Comparison of ENCODE assay signal across 16 cellular contexts in the genomic region with DNA sequence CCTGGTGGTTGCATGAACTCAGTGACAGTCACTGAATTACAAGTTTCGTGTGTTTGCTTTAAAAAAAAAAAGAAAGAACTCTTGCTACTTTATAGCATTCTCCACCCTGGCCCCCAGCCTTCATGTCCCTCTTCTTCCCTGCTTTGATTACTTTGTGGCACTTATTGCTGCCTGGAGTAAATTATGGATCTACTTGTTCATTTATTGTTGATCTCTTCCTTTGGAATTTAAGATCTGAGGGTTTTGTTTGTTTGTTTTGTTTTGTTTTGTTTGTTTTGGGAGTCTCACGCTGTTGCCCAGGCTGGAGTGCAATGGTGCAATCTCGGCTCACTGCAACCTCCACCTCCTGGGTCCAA.
DNase-seq lines count a peak whose midpoint lies in the region; ATAC-seq, FAIRE-seq and TF ChIP-seq lines count a peak whose summit lies in the region.
"Had no signal": no experiment of that assay in that cellular context is flagged by ENCODE, and none has a peak within 500 bp of the region (broad histone marks: within the 10 kb centered on the region; RNA-seq: fewer than 3 reads in every experiment).

No MANE protein-coding gene starts in this region.

- FAIRE-seq in D721Med (lab: Jason Lieb, UNC): no peak
- FAIRE-seq: urothelium cell line had no signal

- H3K9me2 ChIP-seq in SU-DHL-6 (replicated peaks; ENCODE audit: insufficient read depth, low read length): no peaks in the 10 kb centered on the region

- DNase-seq in lower lobe of right lung (no peak), LoVo (ENCODE audit: low spot score) (no peak), D721Med (ENCODE audit: insufficient read length, low spot score) (no peak)
- DNase-seq in activated effector memory CD4-positive, alpha-beta T cell treated with anti-CD3 and anti-CD28 coated beads, Interleukin-2, amount 50 U/mL, for 16 hours: no peak
- DNase-seq: activated CD8-positive, alpha-beta T cell treated with anti-CD3 and anti-CD28 coated beads, Interleukin-2, amount 10 ng/mL, durations not matched to agents 7 days and 5 days; CD8-positive, alpha-beta T cell; cerebellar nuclear complex; DND-41; effector memory CD8-positive, alpha-beta T cell; NCI-H1930; NCI-H446 treated with DMSO at 0.1 percent for 48 hours had no signal

- no peaks in the 10 kb centered on the region for H3K79me2 ChIP-seq in SU-DHL-6 (ENCODE audit: insufficient read depth, low read length)

- H3K9ac ChIP-seq in SU-DHL-6 (ENCODE audit: low read length): peak overlapping the region; percentile 41
- no peak overlapping the region for H3K9ac ChIP-seq in skeletal muscle tissue (ENCODE audit: low read depth in 1 of 3, low read length in 3 of 3)

- no peak overlapping the region for H3K4me3 ChIP-seq in SU-DHL-6 (ENCODE audit: insufficient read depth, low read length, poor library complexity, severe bottlenecking)
- H3K4me3 ChIP-seq in lower lobe of right lung: no peak overlapping the region
- no peak overlapping the region for H3K4me3 ChIP-seq in skeletal muscle tissue (ENCODE audit: low read length in 3 of 3)

- peak overlapping the region; percentile 25; the same call in 1 of the 2 replicates for H3K27ac ChIP-seq in 22Rv1
- peak overlapping the region; percentile 82 for H3K27ac ChIP-seq in SU-DHL-6 (ENCODE audit: low read depth, low read length)
- H3K27ac ChIP-seq in lower lobe of right lung: peak overlapping the region; percentile 50
- peak overlapping the region; percentile 19 for H3K27ac ChIP-seq in skeletal muscle tissue (ENCODE audit: low read depth, low read length)

- peak overlapping the region; percentile 51 for H3K4me2 ChIP-seq in SU-DHL-6 (ENCODE audit: low read depth, low read length, poor library complexity, severe bottlenecking)

- no peaks in the 10 kb centered on the region for H4K20me1 ChIP-seq in SU-DHL-6 (ENCODE audit: low read depth, low read length)

- peaks cover 15% of the 10 kb centered on the region for H3F3A ChIP-seq in SU-DHL-6 (ENCODE audit: insufficient read depth)

- H3K9me3 ChIP-seq in SU-DHL-6 (ENCODE audit: insufficient read depth, low read length): no peaks in the 10 kb centered on the region
- no peaks in the 10 kb centered on the region for H3K9me3 ChIP-seq in lower lobe of right lung
- H3K9me3 ChIP-seq in skeletal muscle tissue (ENCODE audit: control insufficient read depth in 3 of 3, low read length in 3 of 3): no peaks in the 10 kb centered on the region

- peaks cover 32% of the 10 kb centered on the region for H3K4me1 ChIP-seq in lower lobe of right lung
- peaks cover 8 to 26% (median 13%) of the 10 kb centered on the region in 3 donors for H3K4me1 ChIP-seq in skeletal muscle tissue (ENCODE audit: control insufficient read depth in 3 of 3, insufficient read depth in 3 of 3, low read length in 3 of 3)

- no peak for ATAC-seq in lower lobe of right lung
- no peak for ATAC-seq in GM19397 (IDR thresholded peaks at IDR 0.05; ENCODE audit: unreplicated experiment)
- ATAC-seq: activated CD8-positive, alpha-beta T cell treated with anti-CD3 and anti-CD28 coated beads, Interleukin-2, amount 10 ng/mL, durations not matched to agents 7 days and 5 days; CD8-positive, alpha-beta T cell; effector memory CD8-positive, alpha-beta T cell had no signal

- intact Hi-C loops in lower lobe of right lung (cut with DNase I): no loop called here

- TF ChIP-seq CTCF in 22Rv1 (IDR thresholded peaks at IDR 0.05) (no peak), SU-DHL-6 (IDR thresholded peaks at IDR 0.05; ENCODE audit: insufficient read depth, low read length, poor library complexity, severe bottlenecking) (no peak), lower lobe of right lung (IDR thresholded peaks at IDR 0.05) (no peak), D721Med (IDR thresholded peaks at IDR 0.05; ENCODE audit: insufficient read depth, missing control alignments) (no peak)

- no peaks in the 10 kb centered on the region for H3K27me3 ChIP-seq in SU-DHL-6 (ENCODE audit: low read length)
- no peaks in the 10 kb centered on the region for H3K27me3 ChIP-seq in lower lobe of right lung (ENCODE audit: low read depth)
- H3K27me3 ChIP-seq in skeletal muscle tissue (ENCODE audit: control insufficient read depth in 3 of 3, insufficient read depth in 3 of 3, low read length in 3 of 3): no peaks in the 10 kb centered on the region

- no peaks in the 10 kb centered on the region for H3K36me3 ChIP-seq in SU-DHL-6 (ENCODE audit: low read length)
- H3K36me3 ChIP-seq in lower lobe of right lung: peaks cover 56% of the 10 kb centered on the region
- H3K36me3 ChIP-seq in skeletal muscle tissue (ENCODE audit: control insufficient read depth in 3 of 3, insufficient read depth in 3 of 3, low read length in 3 of 3): peaks cover 8 to 15% (median 14%) of the 10 kb centered on the region in 3 donors

- no peak overlapping the region for H2AFZ ChIP-seq in SU-DHL-6 (ENCODE audit: low read depth, low read length, severe bottlenecking)

Comparison
In these comparisons a context has a peak if more than half of its experiments do, and no peak if none do; other contexts are left out.
1. H3K27ac ChIP-seq: peak in every context shown above with its lines; median percentile 82 in SU-DHL-6; 50 in lower lobe of right lung; 25 in 22Rv1; 19 in skeletal muscle tissue.